In the genomic region with DNA sequence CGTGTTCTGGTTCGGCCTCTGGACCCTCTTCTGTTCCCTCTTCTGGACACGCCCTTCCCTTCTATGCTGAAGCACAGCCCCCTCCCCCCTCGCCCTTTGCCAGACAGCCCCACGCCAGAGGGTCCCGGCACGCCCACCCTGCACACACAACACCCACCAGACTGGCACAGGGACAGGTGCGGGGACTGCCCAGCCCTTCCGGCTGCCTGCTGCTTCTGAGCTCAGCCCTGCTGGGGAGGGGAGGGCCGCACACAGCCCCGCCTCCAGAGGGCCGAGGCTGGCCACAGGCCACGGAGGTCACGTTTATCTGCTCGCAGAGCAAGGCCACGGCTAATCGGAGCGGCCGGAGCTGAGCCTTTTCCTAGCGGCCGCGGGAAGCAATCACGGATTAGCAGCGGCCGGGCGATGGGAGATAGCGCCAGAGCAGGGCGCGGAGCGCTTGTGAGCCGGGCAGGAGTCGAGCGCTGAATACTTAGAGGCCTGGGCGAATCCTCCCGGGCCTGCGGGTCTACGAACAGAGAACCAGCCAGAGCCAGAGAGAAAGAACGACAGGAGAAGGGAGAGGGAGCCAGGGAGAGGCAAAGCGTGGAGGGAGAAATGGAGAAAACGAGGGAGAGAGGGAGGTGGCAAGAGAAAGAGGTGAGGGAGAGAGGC, we compare ENCODE assay signal across 1 cellular context.
TF ChIP-seq lines count a peak whose summit lies in the region.

No MANE protein-coding gene starts in this region.

TF ChIP-seq in HepG2, 621 proteins besides CTCF, POLR2A, EP300 and RAD21 (continued from another document and continues in another):
- TF ChIP-seq, protein P1, sequence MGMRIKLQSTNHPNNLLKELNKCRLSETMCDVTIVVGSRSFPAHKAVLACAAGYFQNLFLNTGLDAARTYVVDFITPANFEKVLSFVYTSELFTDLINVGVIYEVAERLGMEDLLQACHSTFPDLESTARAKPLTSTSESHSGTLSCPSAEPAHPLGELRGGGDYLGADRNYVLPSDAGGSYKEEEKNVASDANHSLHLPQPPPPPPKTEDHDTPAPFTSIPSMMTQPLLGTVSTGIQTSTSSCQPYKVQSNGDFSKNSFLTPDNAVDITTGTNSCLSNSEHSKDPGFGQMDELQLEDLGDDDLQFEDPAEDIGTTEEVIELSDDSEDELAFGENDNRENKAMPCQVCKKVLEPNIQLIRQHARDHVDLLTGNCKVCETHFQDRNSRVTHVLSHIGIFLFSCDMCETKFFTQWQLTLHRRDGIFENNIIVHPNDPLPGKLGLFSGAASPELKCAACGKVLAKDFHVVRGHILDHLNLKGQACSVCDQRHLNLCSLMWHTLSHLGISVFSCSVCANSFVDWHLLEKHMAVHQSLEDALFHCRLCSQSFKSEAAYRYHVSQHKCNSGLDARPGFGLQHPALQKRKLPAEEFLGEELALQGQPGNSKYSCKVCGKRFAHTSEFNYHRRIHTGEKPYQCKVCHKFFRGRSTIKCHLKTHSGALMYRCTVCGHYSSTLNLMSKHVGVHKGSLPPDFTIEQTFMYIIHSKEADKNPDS (CRISPR knock-in tag; IDR thresholded peaks at IDR 0.05): 0 out of 2 replicates have a peak, but pooled peaks have one; percentile 53
- TF ChIP-seq, protein P2, sequence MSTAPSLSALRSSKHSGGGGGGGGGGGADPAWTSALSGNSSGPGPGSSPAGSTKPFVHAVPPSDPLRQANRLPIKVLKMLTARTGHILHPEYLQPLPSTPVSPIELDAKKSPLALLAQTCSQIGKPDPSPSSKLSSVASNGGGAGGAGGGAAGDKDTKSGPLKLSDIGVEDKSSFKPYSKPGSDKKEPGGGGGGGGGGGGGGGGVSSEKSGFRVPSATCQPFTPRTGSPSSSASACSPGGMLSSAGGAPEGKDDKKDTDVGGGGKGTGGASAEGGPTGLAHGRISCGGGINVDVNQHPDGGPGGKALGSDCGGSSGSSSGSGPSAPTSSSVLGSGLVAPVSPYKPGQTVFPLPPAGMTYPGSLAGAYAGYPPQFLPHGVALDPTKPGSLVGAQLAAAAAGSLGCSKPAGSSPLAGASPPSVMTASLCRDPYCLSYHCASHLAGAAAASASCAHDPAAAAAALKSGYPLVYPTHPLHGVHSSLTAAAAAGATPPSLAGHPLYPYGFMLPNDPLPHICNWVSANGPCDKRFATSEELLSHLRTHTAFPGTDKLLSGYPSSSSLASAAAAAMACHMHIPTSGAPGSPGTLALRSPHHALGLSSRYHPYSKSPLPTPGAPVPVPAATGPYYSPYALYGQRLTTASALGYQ (CRISPR knock-in tag; IDR thresholded peaks at IDR 0.05): peak; percentile 70; the same call in 1 of the 2 replicates
- TF ChIP-seq SOX6 (IDR thresholded peaks at IDR 0.05) (no peak), SOX6 (CRISPR knock-in tag; IDR thresholded peaks at IDR 0.05) (peak; percentile 79), ELF1 (CRISPR knock-in tag; IDR thresholded peaks at IDR 0.05) (peak; percentile 66), KLF16 (CRISPR knock-in tag; IDR thresholded peaks at IDR 0.05) (peak in 1 of 2 experiments; percentile 66; a peak in 1 of 4 replicates), BCL6 (CRISPR knock-in tag; IDR thresholded peaks at IDR 0.05) (peak; percentile 84), KDM1A (CRISPR knock-in tag; IDR thresholded peaks at IDR 0.05) (no peak), ZNF432 (CRISPR knock-in tag; IDR thresholded peaks at IDR 0.05; ENCODE audit: borderline replicate concordance) (no peak), ZNF101 (CRISPR knock-in tag; IDR thresholded peaks at IDR 0.05; ENCODE audit: borderline replicate concordance, low read depth) (no peak), RBAK (CRISPR knock-in tag; IDR thresholded peaks at IDR 0.05) (0 out of 2 replicates have a peak, but pooled peaks have one; percentile 28), MEIS1 (CRISPR knock-in tag; IDR thresholded peaks at IDR 0.05; ENCODE audit: borderline replicate concordance) (peak; percentile 64; the same call in 1 of the 2 replicates), REPIN1 (CRISPR knock-in tag; IDR thresholded peaks at IDR 0.05; ENCODE audit: borderline replicate concordance, low read depth) (peak; percentile 78), ISL2 (CRISPR knock-in tag; IDR thresholded peaks at IDR 0.05) (peak; percentile 65), FOXP1 (IDR thresholded peaks at IDR 0.05) (no peak), FOXP1 (CRISPR knock-in tag; IDR thresholded peaks at IDR 0.05) (0 out of 2 replicates have a peak, but pooled peaks have one; percentile 21), ASH2L (IDR thresholded peaks at IDR 0.05; ENCODE audit: insufficient read length, low read depth, low read length) (peak; percentile 55), SP4 (CRISPR knock-in tag; IDR thresholded peaks at IDR 0.05) (peak; percentile 86), ZFYVE20 (CRISPR knock-in tag; IDR thresholded peaks at IDR 0.05; ENCODE audit: borderline replicate concordance, low read depth) (0 out of 2 replicates have a peak, but pooled peaks have one; percentile 75), KAT2B (IDR thresholded peaks at IDR 0.05; ENCODE audit: borderline replicate concordance, low read depth, low read length) (no peak), XRCC5 (optimal IDR thresholded peaks at IDR 0.05; ENCODE audit: low read length) (peak; percentile 82), ZNF501 (CRISPR knock-in tag; IDR thresholded peaks at IDR 0.05) (peak; percentile 94), TAF15 (IDR thresholded peaks at IDR 0.05; ENCODE audit: low read depth, low read length, poor library complexity, severe bottlenecking) (peak; percentile 28), KAT7 (CRISPR knock-in tag; IDR thresholded peaks at IDR 0.05; ENCODE audit: borderline replicate concordance) (peak; percentile 67; the same call in 1 of the 2 replicates), NR2F6 (IDR thresholded peaks at IDR 0.05) (peak; percentile 89), NR2F6 (CRISPR knock-in tag; IDR thresholded peaks at IDR 0.05) (peak; percentile 97), KMT2A (CRISPR knock-in tag; IDR thresholded peaks at IDR 0.05) (peak; percentile 65; the same call in 1 of the 2 replicates), ERF (CRISPR knock-in tag; IDR thresholded peaks at IDR 0.05) (peak; percentile 81; the same call in 1 of the 2 replicates), ZNF10 (CRISPR knock-in tag; IDR thresholded peaks at IDR 0.05; ENCODE audit: borderline replicate concordance, low read depth) (no peak), CCDC6 (CRISPR knock-in tag; IDR thresholded peaks at IDR 0.05) (peak; percentile 85), SP5 (CRISPR knock-in tag; IDR thresholded peaks at IDR 0.05; ENCODE audit: borderline replicate concordance, low read depth) (peak; percentile 95), NKX3-1 (CRISPR knock-in tag; IDR thresholded peaks at IDR 0.05) (no peak; the same call in 1 of the 2 replicates), YEATS2 (CRISPR knock-in tag; IDR thresholded peaks at IDR 0.05; ENCODE audit: borderline replicate concordance) (0 out of 2 replicates have a peak, but pooled peaks have one; percentile 69), POLR2AphosphoS5 (IDR thresholded peaks at IDR 0.05; ENCODE audit: low read depth, low read length) (0 out of 2 replicates have a peak, but pooled peaks have one; percentile 44), NR2C2 (CRISPR knock-in tag; IDR thresholded peaks at IDR 0.05; ENCODE audit: borderline replicate concordance) (peak; percentile 29; the same call in 1 of the 2 replicates), CEBPG (CRISPR knock-in tag; IDR thresholded peaks at IDR 0.05) (peak; percentile 49; the same call in 1 of the 2 replicates), PHF8 (CRISPR knock-in tag; IDR thresholded peaks at IDR 0.05) (peak; percentile 62)
- TF ChIP-seq, protein P3, sequence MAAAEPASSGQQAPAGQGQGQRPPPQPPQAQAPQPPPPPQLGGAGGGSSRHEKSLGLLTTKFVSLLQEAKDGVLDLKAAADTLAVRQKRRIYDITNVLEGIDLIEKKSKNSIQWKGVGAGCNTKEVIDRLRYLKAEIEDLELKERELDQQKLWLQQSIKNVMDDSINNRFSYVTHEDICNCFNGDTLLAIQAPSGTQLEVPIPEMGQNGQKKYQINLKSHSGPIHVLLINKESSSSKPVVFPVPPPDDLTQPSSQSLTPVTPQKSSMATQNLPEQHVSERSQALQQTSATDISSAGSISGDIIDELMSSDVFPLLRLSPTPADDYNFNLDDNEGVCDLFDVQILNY (CRISPR knock-in tag; conservative IDR thresholded peaks at IDR 0.05): 0 out of 2 replicates have a peak, but pooled peaks have one; percentile 59
- TF ChIP-seq, protein P4, sequence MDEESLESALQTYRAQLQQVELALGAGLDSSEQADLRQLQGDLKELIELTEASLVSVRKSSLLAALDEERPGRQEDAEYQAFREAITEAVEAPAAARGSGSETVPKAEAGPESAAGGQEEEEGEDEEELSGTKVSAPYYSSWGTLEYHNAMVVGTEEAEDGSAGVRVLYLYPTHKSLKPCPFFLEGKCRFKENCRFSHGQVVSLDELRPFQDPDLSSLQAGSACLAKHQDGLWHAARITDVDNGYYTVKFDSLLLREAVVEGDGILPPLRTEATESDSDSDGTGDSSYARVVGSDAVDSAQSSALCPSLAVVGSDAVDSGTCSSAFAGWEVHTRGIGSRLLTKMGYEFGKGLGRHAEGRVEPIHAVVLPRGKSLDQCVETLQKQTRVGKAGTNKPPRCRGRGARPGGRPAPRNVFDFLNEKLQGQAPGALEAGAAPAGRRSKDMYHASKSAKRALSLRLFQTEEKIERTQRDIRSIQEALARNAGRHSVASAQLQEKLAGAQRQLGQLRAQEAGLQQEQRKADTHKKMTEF (CRISPR knock-in tag; IDR thresholded peaks at IDR 0.05): peak; percentile 87
- TF ChIP-seq, protein P5, sequence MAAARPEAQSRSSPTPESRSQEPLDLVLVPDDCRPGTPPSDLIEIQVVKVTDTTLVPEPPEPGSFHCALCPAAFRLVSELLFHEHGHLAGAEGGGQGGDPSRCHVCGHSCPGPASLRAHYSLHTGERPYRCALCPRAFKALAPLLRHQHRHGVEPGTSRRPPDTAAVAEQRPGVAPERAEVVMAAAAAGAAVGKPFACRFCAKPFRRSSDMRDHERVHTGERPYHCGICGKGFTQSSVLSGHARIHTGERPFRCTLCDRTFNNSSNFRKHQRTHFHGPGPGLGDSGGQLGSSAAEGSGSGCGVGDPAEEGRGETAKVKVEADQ (CRISPR knock-in tag; IDR thresholded peaks at IDR 0.05; ENCODE audit: borderline replicate concordance): peak; percentile 46; the same call in 1 of the 2 replicates
- TF ChIP-seq, protein P6, sequence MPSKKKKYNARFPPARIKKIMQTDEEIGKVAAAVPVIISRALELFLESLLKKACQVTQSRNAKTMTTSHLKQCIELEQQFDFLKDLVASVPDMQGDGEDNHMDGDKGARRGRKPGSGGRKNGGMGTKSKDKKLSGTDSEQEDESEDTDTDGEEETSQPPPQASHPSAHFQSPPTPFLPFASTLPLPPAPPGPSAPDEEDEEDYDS (CRISPR knock-in tag; IDR thresholded peaks at IDR 0.05): peak; percentile 64
- TF ChIP-seq, protein P7, sequence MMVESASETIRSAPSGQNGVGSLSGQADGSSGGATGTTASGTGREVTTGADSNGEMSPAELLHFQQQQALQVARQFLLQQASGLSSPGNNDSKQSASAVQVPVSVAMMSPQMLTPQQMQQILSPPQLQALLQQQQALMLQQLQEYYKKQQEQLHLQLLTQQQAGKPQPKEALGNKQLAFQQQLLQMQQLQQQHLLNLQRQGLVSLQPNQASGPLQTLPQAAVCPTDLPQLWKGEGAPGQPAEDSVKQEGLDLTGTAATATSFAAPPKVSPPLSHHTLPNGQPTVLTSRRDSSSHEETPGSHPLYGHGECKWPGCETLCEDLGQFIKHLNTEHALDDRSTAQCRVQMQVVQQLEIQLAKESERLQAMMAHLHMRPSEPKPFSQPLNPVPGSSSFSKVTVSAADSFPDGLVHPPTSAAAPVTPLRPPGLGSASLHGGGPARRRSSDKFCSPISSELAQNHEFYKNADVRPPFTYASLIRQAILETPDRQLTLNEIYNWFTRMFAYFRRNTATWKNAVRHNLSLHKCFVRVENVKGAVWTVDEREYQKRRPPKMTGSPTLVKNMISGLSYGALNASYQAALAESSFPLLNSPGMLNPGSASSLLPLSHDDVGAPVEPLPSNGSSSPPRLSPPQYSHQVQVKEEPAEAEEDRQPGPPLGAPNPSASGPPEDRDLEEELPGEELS (CRISPR knock-in tag; IDR thresholded peaks at IDR 0.05): peak; percentile 67
- TF ChIP-seq, protein P8, sequence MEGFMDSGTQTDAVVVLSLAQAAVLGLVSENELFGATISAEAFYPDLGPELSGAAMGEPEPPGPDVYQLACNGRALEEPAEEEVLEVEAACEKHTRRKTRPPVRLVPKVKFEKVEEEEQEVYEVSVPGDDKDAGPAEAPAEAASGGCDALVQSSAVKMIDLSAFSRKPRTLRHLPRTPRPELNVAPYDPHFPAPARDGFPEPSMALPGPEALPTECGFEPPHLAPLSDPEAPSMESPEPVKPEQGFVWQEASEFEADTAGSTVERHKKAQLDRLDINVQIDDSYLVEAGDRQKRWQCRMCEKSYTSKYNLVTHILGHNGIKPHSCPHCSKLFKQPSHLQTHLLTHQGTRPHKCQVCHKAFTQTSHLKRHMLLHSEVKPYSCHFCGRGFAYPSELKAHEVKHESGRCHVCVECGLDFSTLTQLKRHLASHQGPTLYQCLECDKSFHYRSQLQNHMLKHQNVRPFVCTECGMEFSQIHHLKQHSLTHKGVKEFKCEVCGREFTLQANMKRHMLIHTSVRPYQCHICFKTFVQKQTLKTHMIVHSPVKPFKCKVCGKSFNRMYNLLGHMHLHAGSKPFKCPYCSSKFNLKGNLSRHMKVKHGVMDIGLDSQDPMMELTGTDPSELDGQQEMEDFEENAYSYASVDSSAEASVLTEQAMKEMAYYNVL (CRISPR knock-in tag; IDR thresholded peaks at IDR 0.05; ENCODE audit: borderline replicate concordance): peak; percentile 57; the same call in 1 of the 2 replicates
- TF ChIP-seq, protein P9, sequence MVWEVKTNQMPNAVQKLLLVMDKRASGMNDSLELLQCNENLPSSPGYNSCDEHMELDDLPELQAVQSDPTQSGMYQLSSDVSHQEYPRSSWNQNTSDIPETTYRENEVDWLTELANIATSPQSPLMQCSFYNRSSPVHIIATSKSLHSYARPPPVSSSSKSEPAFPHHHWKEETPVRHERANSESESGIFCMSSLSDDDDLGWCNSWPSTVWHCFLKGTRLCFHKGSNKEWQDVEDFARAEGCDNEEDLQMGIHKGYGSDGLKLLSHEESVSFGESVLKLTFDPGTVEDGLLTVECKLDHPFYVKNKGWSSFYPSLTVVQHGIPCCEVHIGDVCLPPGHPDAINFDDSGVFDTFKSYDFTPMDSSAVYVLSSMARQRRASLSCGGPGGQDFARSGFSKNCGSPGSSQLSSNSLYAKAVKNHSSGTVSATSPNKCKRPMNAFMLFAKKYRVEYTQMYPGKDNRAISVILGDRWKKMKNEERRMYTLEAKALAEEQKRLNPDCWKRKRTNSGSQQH (CRISPR knock-in tag; IDR thresholded peaks at IDR 0.05; ENCODE audit: low read depth): peak; percentile 8; the same call in 1 of the 2 replicates
- TF ChIP-seq, protein P10, sequence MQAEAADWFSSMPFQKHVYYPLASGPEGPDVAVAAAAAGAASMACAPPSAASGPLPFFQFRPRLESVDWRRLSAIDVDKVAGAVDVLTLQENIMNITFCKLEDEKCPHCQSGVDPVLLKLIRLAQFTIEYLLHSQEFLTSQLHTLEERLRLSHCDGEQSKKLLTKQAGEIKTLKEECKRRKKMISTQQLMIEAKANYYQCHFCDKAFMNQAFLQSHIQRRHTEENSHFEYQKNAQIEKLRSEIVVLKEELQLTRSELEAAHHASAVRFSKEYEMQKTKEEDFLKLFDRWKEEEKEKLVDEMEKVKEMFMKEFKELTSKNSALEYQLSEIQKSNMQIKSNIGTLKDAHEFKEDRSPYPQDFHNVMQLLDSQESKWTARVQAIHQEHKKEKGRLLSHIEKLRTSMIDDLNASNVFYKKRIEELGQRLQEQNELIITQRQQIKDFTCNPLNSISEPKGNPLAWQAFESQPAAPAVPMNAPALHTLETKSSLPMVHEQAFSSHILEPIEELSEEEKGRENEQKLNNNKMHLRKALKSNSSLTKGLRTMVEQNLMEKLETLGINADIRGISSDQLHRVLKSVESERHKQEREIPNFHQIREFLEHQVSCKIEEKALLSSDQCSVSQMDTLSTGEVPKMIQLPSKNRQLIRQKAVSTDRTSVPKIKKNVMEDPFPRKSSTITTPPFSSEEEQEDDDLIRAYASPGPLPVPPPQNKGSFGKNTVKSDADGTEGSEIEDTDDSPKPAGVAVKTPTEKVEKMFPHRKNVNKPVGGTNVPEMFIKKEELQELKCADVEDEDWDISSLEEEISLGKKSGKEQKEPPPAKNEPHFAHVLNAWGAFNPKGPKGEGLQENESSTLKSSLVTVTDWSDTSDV (CRISPR knock-in tag; IDR thresholded peaks at IDR 0.05): no peak
